8 cellular contexts compared by ENCODE assay signal in genomic region chr19:46850228-46851203, GRCh38. TPM values are rescaled to one million over a fixed set of nuclear protein-coding genes. Genes with fewer than 3 reads are reported as not detected.
DNase-seq lines count a peak whose midpoint lies in the region; ATAC-seq lines count a peak whose summit lies in the region.

Gene AP2S1, minus strand, starts transcription at chr19:46850846. Its CDS starts 80 bp downstream, at chr19:46850766.

- peak within 1 kb of the TSS; percentile 99 for H3K27ac ChIP-seq in mesenchymal stem cell (ENCODE audit: low read length, poor library complexity, severe bottlenecking)

- H3K9me3 ChIP-seq in NT2/D1 (ENCODE audit: insufficient read depth, low read length): no peaks in the 10 kb centered on the region
- no peaks in the 10 kb centered on the region for H3K9me3 ChIP-seq in endocrine pancreas (ENCODE audit: control insufficient read depth, low read length)
- no peaks in the 10 kb centered on the region for H3K9me3 ChIP-seq in mesenchymal stem cell (ENCODE audit: control insufficient read depth, low read length)

- peaks cover 7% of the 10 kb centered on the region for H3K79me1 ChIP-seq in mesenchymal stem cell (replicated peaks; ENCODE audit: low read length, poor library complexity, severe bottlenecking)

- ATAC-seq in GM21381 (IDR thresholded peaks at IDR 0.05; ENCODE audit: unreplicated experiment): peak; percentile 94
- peak; percentile 99 for ATAC-seq in activated CD8-positive, alpha-beta memory T cell treated with anti-CD3 and anti-CD28 coated beads, Interleukin-2, amount 10 ng/mL, durations not matched to agents 7 days and 5 days

- H3K36me3 ChIP-seq in NT2/D1 (ENCODE audit: insufficient read depth, insufficient read length, low read length) (peaks cover 22% of the 10 kb centered on the region), endocrine pancreas (ENCODE audit: control insufficient read depth, insufficient read depth, low read length) (no peaks in the 10 kb centered on the region), mesenchymal stem cell (ENCODE audit: control insufficient read depth in 1 of 2, insufficient read depth in 2 of 2, low read depth in 1 of 2, low read length in 2 of 2) (peaks cover 17 to 18% of the 10 kb centered on the region in 2 experiments)

- H3K27me3 Mint-ChIP-seq in activated CD8-positive, alpha-beta memory T cell treated with anti-CD3 and anti-CD28 coated beads, Interleukin-2, amount 10 ng/mL, durations not matched to agents 7 days and 5 days: no peaks in the 10 kb centered on the region

- H2AK5ac ChIP-seq in mesenchymal stem cell (ENCODE audit: low read length, severe bottlenecking): peak within 1 kb of the TSS; percentile 95

- H3K27me3 ChIP-seq in NT2/D1 (ENCODE audit: insufficient read depth, insufficient read length) (no peaks in the 10 kb centered on the region), endocrine pancreas (ENCODE audit: control insufficient read depth, insufficient read depth, low read length) (no peaks in the 10 kb centered on the region), mesenchymal stem cell (ENCODE audit: control insufficient read depth in 1 of 2, insufficient read depth in 1 of 2, low read length in 2 of 2) (no peaks in the 10 kb centered on the region)

- H3K4ac ChIP-seq in mesenchymal stem cell (ENCODE audit: low read depth in 1 of 2, low read length in 2 of 2): peak within 1 kb of the TSS; percentile 98 to 99

- H2BK120ac ChIP-seq in mesenchymal stem cell (ENCODE audit: low read depth, low read length): peak within 1 kb of the TSS; percentile 91

- H2AFZ ChIP-seq in mesenchymal stem cell (ENCODE audit: low read depth, low read length): peak within 1 kb of the TSS; percentile 73

- peak within 1 kb of the TSS; percentile 83 for H3K4me3 ChIP-seq in NT2/D1 (ENCODE audit: insufficient read length, low read depth)
- peak within 1 kb of the TSS; percentile 50 for H3K4me3 ChIP-seq in endocrine pancreas (ENCODE audit: control insufficient read depth, insufficient read depth, low read length)
- peak within 1 kb of the TSS; percentile 91 for H3K4me3 ChIP-seq in mesenchymal stem cell (ENCODE audit: insufficient read depth in 1 of 2, low read depth in 1 of 2, low read length in 2 of 2)

- DNase-seq in COR-L47 (lab: John Stamatoyannopoulos, UW) (peak; percentile 97), HUDEP-2 (lab: John Stamatoyannopoulos, UW; ENCODE audit: unreplicated experiment in 76 of 76) (peak; percentile 57 to 95 (median 88)), NT2/D1 (ENCODE audit: low read depth, low spot score) (peak; percentile 93), mesenchymal stem cell (peak; percentile 100)
- peak; percentile 96 for DNase-seq in activated CD8-positive, alpha-beta memory T cell treated with anti-CD3 and anti-CD28 coated beads, Interleukin-2, amount 10 ng/mL, durations not matched to agents 7 days and 5 days
- DNase-seq in stimulated activated CD8-positive, alpha-beta memory T cell treated with anti-CD3 and anti-CD28 coated beads, Interleukin-12 subunit alpha, Interleukin-12 subunit beta, amount 100 ng/mL, for 4 hours (ENCODE audit: low read depth): peak; percentile 82

- peak within 1 kb of the TSS; percentile 93 to 99 for H3K18ac ChIP-seq in mesenchymal stem cell (ENCODE audit: low read depth in 1 of 2, low read length in 2 of 2)

- H4K8ac ChIP-seq in mesenchymal stem cell (ENCODE audit: low read length): peak within 1 kb of the TSS; percentile 94

- no peaks in the 10 kb centered on the region for H3K9me3 Mint-ChIP-seq in activated CD8-positive, alpha-beta memory T cell treated with anti-CD3 and anti-CD28 coated beads, Interleukin-2, amount 10 ng/mL, durations not matched to agents 7 days and 5 days (ENCODE audit: low read depth)

- peak within 1 kb of the TSS; percentile 81 for H3K27ac Mint-ChIP-seq in activated CD8-positive, alpha-beta memory T cell treated with anti-CD3 and anti-CD28 coated beads, Interleukin-2, amount 10 ng/mL, durations not matched to agents 7 days and 5 days

- peaks cover 20% of the 10 kb centered on the region for H3K4me1 Mint-ChIP-seq in activated CD8-positive, alpha-beta memory T cell treated with anti-CD3 and anti-CD28 coated beads, Interleukin-2, amount 10 ng/mL, durations not matched to agents 7 days and 5 days

- peak within 1 kb of the TSS; percentile 90 for H3K4me3 Mint-ChIP-seq in activated CD8-positive, alpha-beta memory T cell treated with anti-CD3 and anti-CD28 coated beads, Interleukin-2, amount 10 ng/mL, durations not matched to agents 7 days and 5 days

- H3K4me1 ChIP-seq in NT2/D1 (ENCODE audit: insufficient read depth, insufficient read length) (peaks cover 2% of the 10 kb centered on the region), endocrine pancreas (ENCODE audit: control insufficient read depth, insufficient read depth, low read length) (no peaks in the 10 kb centered on the region), mesenchymal stem cell (ENCODE audit: control insufficient read depth, insufficient read depth, low read depth, low read length) (peaks cover 9% of the 10 kb centered on the region)

- H2BK12ac ChIP-seq in mesenchymal stem cell (ENCODE audit: low read length in 2 of 2): peak within 1 kb of the TSS; percentile 39 to 85

- peak within 1 kb of the TSS in 1 of 2 experiments; percentile 69 for H3K23ac ChIP-seq in mesenchymal stem cell (ENCODE audit: low read length in 2 of 2)

- H2BK5ac ChIP-seq in mesenchymal stem cell (ENCODE audit: low read depth, low read length, poor library complexity, severe bottlenecking): peak within 1 kb of the TSS; percentile 85

- H4K91ac ChIP-seq in mesenchymal stem cell (ENCODE audit: low read length): peak within 1 kb of the TSS; percentile 98

- H3K9ac ChIP-seq in NT2/D1 (ENCODE audit: insufficient read length, low read depth) (peak within 1 kb of the TSS; percentile 92), endocrine pancreas (ENCODE audit: control insufficient read depth, insufficient read depth, low read length) (peak within 1 kb of the TSS; percentile 58), mesenchymal stem cell (ENCODE audit: low read length) (peak within 1 kb of the TSS; percentile 97)

- H3K4me2 ChIP-seq in mesenchymal stem cell (ENCODE audit: low read length, poor library complexity, severe bottlenecking): peak within 1 kb of the TSS; percentile 81

- peak within 1 kb of the TSS; percentile 38 to 98 for H3K14ac ChIP-seq in mesenchymal stem cell (ENCODE audit: low read length in 2 of 2)

- CTCF ChIA-PET in activated CD8-positive, alpha-beta memory T cell treated with anti-CD3 and anti-CD28 coated beads, Interleukin-2, amount 10 ng/mL, durations not matched to agents 7 days and 5 days (lab: Charles Lee): interaction anchor here (0.6 to 2.0 kb wide), 9 partner anchors 10 to 162 kb away, joined by 3 to 6 read pairs (median 4); no protein-coding TSS in a partner anchor

- peak within 1 kb of the TSS; percentile 87 for H2BK15ac ChIP-seq in mesenchymal stem cell (ENCODE audit: low read depth, poor library complexity, severe bottlenecking)

- H3K36me3 Mint-ChIP-seq in activated CD8-positive, alpha-beta memory T cell treated with anti-CD3 and anti-CD28 coated beads, Interleukin-2, amount 10 ng/mL, durations not matched to agents 7 days and 5 days: peaks cover 2% of the 10 kb centered on the region

- WGBS in mesenchymal stem cell: under 1% methylated on average over 51 of the region's 53 CpGs

RNA-seq across cellular contexts. Expression of gene AP2S1, which starts in this region (rescaled TPM):
- total RNA-seq in activated CD8-positive, alpha-beta memory T cell treated with anti-CD3 and anti-CD28 coated beads, Interleukin-2, amount 10 ng/mL, durations not matched to agents 7 days and 5 days: 100 to 1,000 TPM; 134 to 139 TPM
- polyA plus RNA-seq in mesenchymal stem cell (2013, experiment 1 of 2): 284 TPM
- polyA plus RNA-seq in mesenchymal stem cell (2013, experiment 2 of 2): 308 TPM

Comparison
In these comparisons a context has a peak if more than half of its experiments do, and no peak if none do; other contexts are left out.
1. Peak in every context shown above with its lines: DNase-seq, ATAC-seq, H3K4me3 ChIP-seq and H3K27ac ChIP-seq.